ENCODE assay signal across 23 cellular contexts in the genomic region with DNA sequence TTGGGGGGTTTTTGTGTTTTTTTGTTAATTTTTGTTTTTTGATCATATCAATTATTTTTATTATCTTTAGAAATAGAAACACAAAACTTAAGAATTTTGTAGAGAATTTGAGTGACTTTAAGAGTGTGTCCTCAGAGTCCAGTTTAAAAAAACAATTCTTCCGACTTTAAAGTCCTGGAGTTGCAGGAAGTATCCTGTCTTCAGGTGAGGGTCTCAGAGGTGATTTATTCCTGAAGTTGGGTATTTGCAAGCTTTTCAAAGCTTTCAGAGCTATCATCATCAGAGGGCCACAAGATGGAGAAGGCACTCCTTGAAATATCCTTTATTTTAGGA. TPM values are rescaled to one million over a fixed set of nuclear protein-coding genes. Genes with fewer than 3 reads are reported as not detected.
DNase-seq lines count a peak whose midpoint lies in the region; ATAC-seq and TF ChIP-seq lines count a peak whose summit lies in the region.
"Had no signal": no experiment of that assay in that cellular context is flagged by ENCODE, and none has a peak within 500 bp of the region (broad histone marks: within the 10 kb centered on the region; RNA-seq: fewer than 3 reads in every experiment).

No MANE protein-coding gene starts in this region.

- H3K27ac Mint-ChIP-seq in CD14-positive monocyte: peak overlapping the region in 2 of 7 donors; percentile 70 to 74
- peak overlapping the region; percentile 53 for H3K27ac Mint-ChIP-seq in dendritic cell treated with granulocyte-macrophage colony-stimulating factor and Interleukin-4, amounts not matched to agents 40 ng/mL and 50 ng/mL, for 4 days
- H3K27ac Mint-ChIP-seq in CD8-positive, alpha-beta memory T cell: no peak overlapping the region
- H3K27ac Mint-ChIP-seq: activated CD4-positive, alpha-beta memory T cell treated with anti-CD3 and anti-CD28 coated beads for 36 hours; activated naive CD4-positive, alpha-beta T cell treated with anti-CD3 and anti-CD28 coated beads, Interleukin-2, amount 50 U/mL, for 72 hours; activated T-helper 17 cell treated with anti-CD3 and anti-CD28 coated beads, Interleukin-2, amount 50 U/mL, for 72 hours; CD4-positive, alpha-beta T cell had no signal

- H3K9me2 ChIP-seq in OCI-LY7 (ENCODE audit: insufficient read depth, low read length): no peaks in the 10 kb centered on the region

- no peak overlapping the region for H3K4me3 Mint-ChIP-seq in CD14-positive monocyte
- no peak overlapping the region for H3K4me3 Mint-ChIP-seq in dendritic cell treated with granulocyte-macrophage colony-stimulating factor and Interleukin-4, amounts not matched to agents 40 ng/mL and 50 ng/mL, for 4 days
- no peak overlapping the region for H3K4me3 Mint-ChIP-seq in CD8-positive, alpha-beta memory T cell
- H3K4me3 Mint-ChIP-seq: activated CD4-positive, alpha-beta memory T cell treated with anti-CD3 and anti-CD28 coated beads for 36 hours; activated T-helper 17 cell treated with anti-CD3 and anti-CD28 coated beads, Interleukin-2, amount 50 U/mL, for 72 hours; CD4-positive, alpha-beta T cell; nephron; T-cell had no signal

- peak overlapping the region; percentile 89 for H2AFZ ChIP-seq in OCI-LY7 (ENCODE audit: low read length)

- DNase-seq in CD14-positive monocyte (ENCODE audit: low spot score) (no peak), OCI-LY7 (ENCODE audit: low spot score) (no peak), spleen (no peak), SW480 (ENCODE audit: low spot score) (no peak)
- no peak for DNase-seq in CD8-positive, alpha-beta memory T cell
- no peak for DNase-seq in activated naive CD4-positive, alpha-beta T cell (lab: John Stamatoyannopoulos, UW)
- DNase-seq: effector CD8-positive, alpha-beta T cell; NCI-H2029 treated with DMSO at 0.1 percent for 48 hours; SIG-M5 had no signal

- H3K4me1 ChIP-seq in OCI-LY7 (ENCODE audit: insufficient read depth, low read length, poor library complexity, severe bottlenecking) (peaks cover 68% of the 10 kb centered on the region), spleen (peaks cover 6 to 79% (median 54%) of the 10 kb centered on the region in 6 donors)
- no peaks in the 10 kb centered on the region for H3K4me1 ChIP-seq in CD8-positive, alpha-beta memory T cell (ENCODE audit: insufficient read depth, low read length)

- CTCF ChIA-PET in OCI-LY7 (lab: Charles Lee; ENCODE audit: unreplicated experiment): interaction anchor here (0.9 to 9.8 kb wide), 11 partner anchors 22 to 375 kb away, joined by 3 to 145 read pairs (median 6); partner anchors contain the start of genes TLR1 and TLR10
- CTCF ChIA-PET in CD8-positive, alpha-beta memory T cell (lab: Charles Lee): interaction anchor here (0.6 to 6.5 kb wide), 29 partner anchors 11 to 1329 kb away, joined by 3 to 62 read pairs (median 4); partner anchors contain the start of genes FAM114A1, TLR1, TLR10 and TLR6

- intact Hi-C loops in CD14-positive monocyte (cut with micrococcal nuclease): loop anchor here (2.0 to 10.0 kb wide), 3 partner anchors 45 to 101 kb away; partner anchors contain the start of genes TLR1 (in 1 of the 2) and TLR6 (in 1 of the 2)
- intact Hi-C loops in OCI-LY7 (cut with micrococcal nuclease; ENCODE audit: unreplicated experiment): loop anchor here (1.0 to 10.0 kb wide), 7 partner anchors 97 to 775 kb away; partner anchors contain the start of genes LIAS, RPL9, TLR6 and TMEM156
- intact Hi-C loops in dendritic cell treated with granulocyte-macrophage colony-stimulating factor and Interleukin-4, amounts not matched to agents 40 ng/mL and 50 ng/mL, for 4 days (cut with micrococcal nuclease): loop anchor here (1.0 to 2.0 kb wide), 3 partner anchors 23 to 375 kb away; partner anchors contain the start of gene TLR10
- intact Hi-C loops in spleen (cut with DNase I; ENCODE audit: low total_unique reads): loop anchor here (5.0 kb wide), 2 partner anchors 98 to 378 kb away; partner anchors contain the start of gene TLR6

- H3K4me1 Mint-ChIP-seq in CD14-positive monocyte: peaks cover 61% of the 10 kb centered on the region
- peaks cover 44% of the 10 kb centered on the region for H3K4me1 Mint-ChIP-seq in dendritic cell treated with granulocyte-macrophage colony-stimulating factor and Interleukin-4, amounts not matched to agents 40 ng/mL and 50 ng/mL, for 4 days (ENCODE audit: low read depth)
- H3K4me1 Mint-ChIP-seq in CD8-positive, alpha-beta memory T cell: peaks cover 4 to 10% (median 8%) of the 10 kb centered on the region in 3 donors

- no peaks in the 10 kb centered on the region for H3K27me3 Mint-ChIP-seq in CD14-positive monocyte (ENCODE audit: low read depth in 3 of 3)
- no peaks in the 10 kb centered on the region for H3K27me3 Mint-ChIP-seq in dendritic cell treated with granulocyte-macrophage colony-stimulating factor and Interleukin-4, amounts not matched to agents 40 ng/mL and 50 ng/mL, for 4 days
- H3K27me3 Mint-ChIP-seq in CD8-positive, alpha-beta memory T cell: peaks cover 0 to 11% of the 10 kb centered on the region in 2 donors
- H3K27me3 Mint-ChIP-seq: activated CD4-positive, alpha-beta memory T cell treated with anti-CD3 and anti-CD28 coated beads for 36 hours; activated T-helper 17 cell treated with anti-CD3 and anti-CD28 coated beads, Interleukin-2, amount 50 U/mL, for 72 hours; CD4-positive, alpha-beta T cell; T-cell had no signal

- peaks cover 10% of the 10 kb centered on the region; the same call in 1 of the 2 replicates for H3K36me3 ChIP-seq in OCI-LY7 (ENCODE audit: insufficient read depth, low read length)
- no peaks in the 10 kb centered on the region for H3K36me3 ChIP-seq in spleen
- no peaks in the 10 kb centered on the region for H3K36me3 ChIP-seq in CD8-positive, alpha-beta memory T cell (ENCODE audit: insufficient read depth, low read length)

- no peaks in the 10 kb centered on the region for H3K36me3 Mint-ChIP-seq in CD14-positive monocyte
- no peaks in the 10 kb centered on the region for H3K36me3 Mint-ChIP-seq in dendritic cell treated with granulocyte-macrophage colony-stimulating factor and Interleukin-4, amounts not matched to agents 40 ng/mL and 50 ng/mL, for 4 days (ENCODE audit: low read depth)
- H3K36me3 Mint-ChIP-seq in CD8-positive, alpha-beta memory T cell: no peaks in the 10 kb centered on the region
- H3K36me3 Mint-ChIP-seq: activated CD4-positive, alpha-beta memory T cell treated with anti-CD3 and anti-CD28 coated beads for 36 hours; activated naive CD4-positive, alpha-beta T cell treated with anti-CD3 and anti-CD28 coated beads, Interleukin-2, amount 50 U/mL, for 72 hours; T-cell had no signal

- peak overlapping the region; percentile 55 for H3K4me3 ChIP-seq in OCI-LY7 (ENCODE audit: low read depth, low read length, poor library complexity, severe bottlenecking)
- no peak overlapping the region for H3K4me3 ChIP-seq in spleen
- H3K4me3 ChIP-seq in CD8-positive, alpha-beta memory T cell (ENCODE audit: low read length): no peak overlapping the region

- peak overlapping the region; percentile 99 for H3K27ac ChIP-seq in OCI-LY7 (ENCODE audit: low read depth, low read length, poor library complexity, severe bottlenecking)
- H3K27ac ChIP-seq in spleen: peak overlapping the region in 6 of 8 donors; percentile 30 to 91 (median 87)
- H3K27ac ChIP-seq in CD8-positive, alpha-beta memory T cell (ENCODE audit: low read depth, low read length): no peak overlapping the region

- no peaks in the 10 kb centered on the region for H3K9me3 Mint-ChIP-seq in CD14-positive monocyte
- no peaks in the 10 kb centered on the region for H3K9me3 Mint-ChIP-seq in dendritic cell treated with granulocyte-macrophage colony-stimulating factor and Interleukin-4, amounts not matched to agents 40 ng/mL and 50 ng/mL, for 4 days
- no peaks in the 10 kb centered on the region for H3K9me3 Mint-ChIP-seq in CD8-positive, alpha-beta memory T cell
- H3K9me3 Mint-ChIP-seq: activated CD4-positive, alpha-beta memory T cell treated with anti-CD3 and anti-CD28 coated beads for 36 hours; activated naive CD4-positive, alpha-beta T cell treated with anti-CD3 and anti-CD28 coated beads, Interleukin-2, amount 50 U/mL, for 72 hours; activated T-helper 17 cell treated with anti-CD3 and anti-CD28 coated beads, Interleukin-2, amount 50 U/mL, for 72 hours; CD4-positive, alpha-beta T cell; nephron; T-cell had no signal

- peaks cover 11% of the 10 kb centered on the region for H3K9me3 ChIP-seq in OCI-LY7 (ENCODE audit: low read length)
- H3K9me3 ChIP-seq in spleen: no peaks in the 10 kb centered on the region
- no peaks in the 10 kb centered on the region for H3K9me3 ChIP-seq in CD8-positive, alpha-beta memory T cell (ENCODE audit: low read length)

- H3K27me3 ChIP-seq in spleen (replicated peaks in 1 of 7): no peaks in the 10 kb centered on the region
- H3K27me3 ChIP-seq in CD8-positive, alpha-beta memory T cell (ENCODE audit: insufficient read depth, low read length, poor library complexity, severe bottlenecking): no peaks in the 10 kb centered on the region

- peak overlapping the region; percentile 80 for H3K4me2 ChIP-seq in OCI-LY7 (ENCODE audit: low read length)

- POLR2A ChIA-PET in OCI-LY7 (lab: Charles Lee): interaction anchor here (0.6 to 11.2 kb wide), 9 partner anchors 10 to 921 kb away, joined by 3 to 348 read pairs (median 7); partner anchors contain the start of genes TLR1, TLR10 and TLR6
- POLR2A ChIA-PET in CD8-positive, alpha-beta memory T cell (lab: Charles Lee): interaction anchor here (0.5 to 1.0 kb wide), 2 partner anchors 96 to 872 kb away, joined by 3 to 4 read pairs; no protein-coding TSS in a partner anchor

- no peaks in the 10 kb centered on the region for H4K20me1 ChIP-seq in OCI-LY7 (ENCODE audit: insufficient read depth, low read length)

- no TSS peak for BruUV-seq in OCI-LY7 (replicated peaks; lab: Mats Ljungman, UMichigan)

- 79 to 95% (median 85%) methylated on average over 1 of the region's 1 CpG for WGBS in spleen, 5 donors

- TF ChIP-seq POLR2A in spleen (IDR thresholded peaks at IDR 0.05): no peak

- peaks cover 10% of the 10 kb centered on the region; the same call in 1 of the 2 replicates for H3K79me2 ChIP-seq in OCI-LY7 (ENCODE audit: insufficient read depth, low read depth, low read length)

- TF ChIP-seq CTCF in CD14-positive monocyte (IDR thresholded peaks at IDR 0.05) (peak; percentile 64), OCI-LY7 (conservative IDR thresholded peaks at IDR 0.05; ENCODE audit: low read length) (peak; percentile 44; the same call in 1 of the 2 replicates), spleen (IDR thresholded peaks at IDR 0.05 in 8 of 11, conservative IDR thresholded peaks at IDR 0.05 in 3 of 11) (no peak)

- no peak for ATAC-seq in GM21723 (IDR thresholded peaks at IDR 0.05; ENCODE audit: unreplicated experiment)

RNA-seq across cellular contexts. Expression of gene TLR10, which starts 23.0 kb away (rescaled TPM):
- polyA plus RNA-seq in CD14-positive monocyte (1 to 10 TPM; 1.1 to 1.2 TPM), spleen (10 to 100 TPM; 46.2 to 81.4 (median 68.1) TPM)
- 34.5 and 39.8 TPM in 2 replicates for total RNA-seq in OCI-LY7 (2014; rRNA removed; shearing (Covaris generic))
- total RNA-seq in OCI-LY7 (2022) (19.5 and 27.4 TPM in 2 replicates), spleen (10 to 100 TPM; 29.6 to 70.1 (median 42.0) TPM)
- total RNA-seq in CD8-positive, alpha-beta memory T cell: not detected
- not detected for polyA plus RNA-seq in CD8-positive, alpha-beta memory T cell
- total RNA-seq: bronchial epithelial cell; CD4-positive, alpha-beta T cell; epithelial cell of proximal tubule; H1; HT-29; left ventricle myocardium superior had no signal
- polyA plus RNA-seq: H1, right cardiac atrium had no signal

RNA-seq across cellular contexts. Expression of gene TLR1, which starts 44.8 kb away (rescaled TPM):
- polyA plus RNA-seq in CD14-positive monocyte (100 to 1,000 TPM in 1 of 2 donors, 10 to 100 TPM in 1; 62.2 to 117 TPM), spleen (10 to 100 TPM in 2 of 3 donors, 1 to 10 TPM in 1; 7.6 to 10.8 (median 10.5) TPM)
- 3.3 and 3.8 TPM in 2 replicates for total RNA-seq in OCI-LY7 (2014; rRNA removed; shearing (Covaris generic))
- total RNA-seq in OCI-LY7 (2022) (6.0 and 7.4 TPM in 2 replicates), spleen (100 to 1,000 TPM in 5 of 7 donors, 10 to 100 TPM in 2; 84.9 to 190 (median 119) TPM)
- 1 to 10 TPM; 1.3 to 2.1 TPM for total RNA-seq in CD8-positive, alpha-beta memory T cell
- polyA plus RNA-seq in CD8-positive, alpha-beta memory T cell: 9.8 TPM
- total RNA-seq: H1, HT-29 had no signal
- polyA plus RNA-seq: H1 had no signal

Comparison
In these comparisons a context has a peak if more than half of its experiments do, and no peak if none do; other contexts are left out.
1. CTCF ChIP-seq: peak in CD14-positive monocyte (single experiment) and OCI-LY7 (single experiment); none in spleen (0 of 11).
2. RNA of gene TLR10, which starts 23.0 kb away (total RNA-seq): 29.6 to 70.1 TPM in spleen and 19.5 to 39.8 TPM in OCI-LY7; not detected in CD8-positive, alpha-beta memory T cell; every median in the first group is over 10 times any median in the second.
3. RNA of gene TLR1, which starts 44.8 kb away (total RNA-seq): 84.9 to 190 TPM in spleen; 3.3 to 7.4 TPM in OCI-LY7 and 1.3 to 2.1 TPM in CD8-positive, alpha-beta memory T cell; every median in the first group is over 10 times any median in the second.